6 cellular contexts compared by ENCODE assay signal in the genomic region with DNA sequence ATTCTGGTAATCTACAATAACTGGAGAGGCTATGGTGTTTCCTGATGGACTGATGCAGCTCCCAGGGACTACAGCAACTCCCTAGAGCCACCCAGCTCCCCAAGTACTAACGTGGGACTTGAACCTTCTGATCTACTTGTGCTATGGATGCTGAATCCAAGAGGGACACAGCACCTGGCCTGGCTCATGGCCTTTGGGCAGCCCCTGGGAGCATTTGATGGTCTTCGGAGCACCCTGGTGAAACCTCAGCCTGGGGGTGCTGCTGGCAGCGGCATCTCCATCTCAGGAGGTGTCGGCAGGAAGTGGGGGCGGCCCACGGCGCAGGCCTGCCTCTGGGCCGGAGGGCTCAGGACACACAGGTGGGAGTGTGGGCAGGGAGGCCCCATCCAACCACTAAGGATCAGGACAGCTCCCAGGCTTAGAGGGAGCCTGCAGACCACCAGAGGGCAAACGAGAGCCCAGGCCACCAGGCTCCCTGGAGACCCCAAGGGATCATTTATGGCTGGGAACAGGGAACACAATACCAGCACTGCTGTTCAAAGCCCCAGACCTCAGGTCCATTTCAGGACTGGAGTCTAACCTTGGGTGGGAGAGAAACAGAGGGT. TPM values are rescaled to one million over a fixed set of nuclear protein-coding genes. Genes with fewer than 3 reads are reported as not detected.
A peak's percentile ranks its signal among the peaks of the same experiment; 100 is the strongest.
DNase-seq lines count a peak whose midpoint lies in the region; ATAC-seq and TF ChIP-seq lines count a peak whose summit lies in the region.

No MANE protein-coding gene starts in this region.

- H3K9me3 ChIP-seq in upper lobe of left lung: no peaks in the 10 kb centered on the region

- peak; percentile 17 for TF ChIP-seq CTCF in foreskin keratinocyte (conservative IDR thresholded peaks at IDR 0.05)
- TF ChIP-seq CTCF in upper lobe of left lung (IDR thresholded peaks at IDR 0.05): peak in 2 of 6 experiments; percentile 4 to 13

- H3K27me3 ChIP-seq in foreskin keratinocyte (no peaks in the 10 kb centered on the region), upper lobe of left lung (no peaks in the 10 kb centered on the region)

- no peak for ATAC-seq in foreskin keratinocyte
- ATAC-seq in upper lobe of left lung (ENCODE audit: low FRiP score in 2 of 2): no peak

- WGBS in upper lobe of left lung, 2 donors: 60 to 75% methylated on average over 1 to 9 of the region's 9 CpGs

- no peak for TF ChIP-seq POLR2A in upper lobe of left lung (IDR thresholded peaks at IDR 0.05)

- H3K27ac ChIP-seq in foreskin keratinocyte (no peak overlapping the region), upper lobe of left lung (peak overlapping the region; percentile 82 to 92 (median 86))

- TF ChIP-seq EP300 in upper lobe of left lung (IDR thresholded peaks at IDR 0.05): no peak

- DNase-seq in activated gamma-delta T cell treated with Interleukin-2 at 50 U/mL for 16 hours (peak; percentile 30), activated gamma-delta T cell (lab: John Stamatoyannopoulos, UW) (no peak), foreskin keratinocyte (no peak), upper lobe of left lung (no peak), pons (ENCODE audit: low spot score) (no peak), NCI-H748 treated with DMSO at 0.1 percent for 48 hours (lab: John Stamatoyannopoulos, UW) (no peak)

- H3K4me3 ChIP-seq in upper lobe of left lung: peak overlapping the region in 1 of 4 donors; percentile 29

- peaks cover 35% of the 10 kb centered on the region for H3K4me1 ChIP-seq in foreskin keratinocyte
- H3K4me1 ChIP-seq in upper lobe of left lung: peaks cover 84 to 92% (median 87%) of the 10 kb centered on the region in 4 donors

- H3K36me3 ChIP-seq in upper lobe of left lung: peaks cover 6 to 49% (median 20%) of the 10 kb centered on the region in 4 donors

RNA-seq across cellular contexts. Expression of a gene that starts 8.7 kb away (rescaled TPM):
- total RNA-seq in foreskin keratinocyte (94.9 and 114 TPM in 2 replicates), upper lobe of left lung (100 to 1,000 TPM in 4 of 6 donors, 10 to 100 TPM in 2; 43.0 to 167 (median 103) TPM)
- polyA plus RNA-seq in foreskin keratinocyte: 90.4 and 115 TPM in 2 replicates

RNA-seq across cellular contexts. Expression of a gene that starts 25.2 kb away (rescaled TPM):
- 10.3 and 11.1 TPM in 2 replicates for total RNA-seq in foreskin keratinocyte
- polyA plus RNA-seq in foreskin keratinocyte: 4.7 and 5.3 TPM in 2 replicates
- total RNA-seq in upper lobe of left lung: 10 to 100 TPM; 21.6 to 62.4 (median 26.0) TPM

RNA-seq across cellular contexts. Expression of a gene that starts 47.3 kb away (rescaled TPM):
- total RNA-seq in foreskin keratinocyte: 13.6 and 14.0 TPM in 2 replicates
- 11.4 and 12.5 TPM in 2 replicates for polyA plus RNA-seq in foreskin keratinocyte
- total RNA-seq in upper lobe of left lung: 10 to 100 TPM; 24.6 to 59.2 (median 33.3) TPM

RNA-seq across cellular contexts. Expression of a gene that starts 54.8 kb away (rescaled TPM):
- total RNA-seq in foreskin keratinocyte: 13.4 and 15.0 TPM in 2 replicates
- polyA plus RNA-seq in foreskin keratinocyte: 12.5 and 13.5 TPM in 2 replicates
- 10 to 100 TPM; 21.0 to 48.1 (median 27.5) TPM for total RNA-seq in upper lobe of left lung

RNA-seq across cellular contexts. Expression of a gene that starts 59.3 kb away (rescaled TPM):
- 27.3 and 30.8 TPM in 2 replicates for total RNA-seq in foreskin keratinocyte
- polyA plus RNA-seq in foreskin keratinocyte: 30.2 and 35.3 TPM in 2 replicates
- total RNA-seq in upper lobe of left lung: 10 to 100 TPM; 15.4 to 47.1 (median 24.4) TPM
